1 cellular context compared by ENCODE assay signal in the genomic region with DNA sequence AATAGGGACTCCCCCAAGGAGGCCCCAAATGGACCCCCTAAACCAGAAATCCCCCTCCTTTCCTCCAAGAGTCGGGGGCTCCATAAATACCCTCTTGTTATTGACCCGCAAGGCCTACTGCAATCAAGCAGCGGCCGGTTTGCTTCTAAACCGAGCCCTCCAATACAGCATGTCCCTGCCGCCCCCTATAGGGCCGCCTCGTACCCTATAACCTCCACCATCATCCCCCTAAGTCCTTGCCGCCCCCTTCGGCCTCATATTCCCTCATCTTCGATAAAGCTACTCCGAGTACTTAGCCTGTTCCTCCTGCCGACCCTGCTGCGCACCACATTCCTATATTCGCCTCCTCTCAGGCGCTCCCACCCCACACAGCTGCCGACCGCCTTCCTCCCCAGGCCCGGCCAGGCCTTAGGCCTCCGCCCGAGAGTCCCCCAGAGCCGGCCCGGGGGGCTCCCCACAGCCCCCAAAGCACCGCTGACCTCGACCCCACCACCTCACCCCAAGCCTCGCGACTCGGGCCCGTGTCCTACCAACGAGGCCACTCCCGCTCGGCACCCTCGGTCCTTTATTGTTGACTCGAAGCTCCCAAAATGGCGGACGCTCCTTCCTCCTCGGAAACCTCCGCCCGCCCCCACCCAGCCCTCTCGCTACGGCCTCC.
TF ChIP-seq lines count a peak whose summit lies in the region.

No MANE protein-coding gene starts in this region.

TF ChIP-seq in HepG2, 621 proteins besides CTCF, POLR2A, EP300 and RAD21 (continued from another document and continues in another):
- TF ChIP-seq, protein P1, sequence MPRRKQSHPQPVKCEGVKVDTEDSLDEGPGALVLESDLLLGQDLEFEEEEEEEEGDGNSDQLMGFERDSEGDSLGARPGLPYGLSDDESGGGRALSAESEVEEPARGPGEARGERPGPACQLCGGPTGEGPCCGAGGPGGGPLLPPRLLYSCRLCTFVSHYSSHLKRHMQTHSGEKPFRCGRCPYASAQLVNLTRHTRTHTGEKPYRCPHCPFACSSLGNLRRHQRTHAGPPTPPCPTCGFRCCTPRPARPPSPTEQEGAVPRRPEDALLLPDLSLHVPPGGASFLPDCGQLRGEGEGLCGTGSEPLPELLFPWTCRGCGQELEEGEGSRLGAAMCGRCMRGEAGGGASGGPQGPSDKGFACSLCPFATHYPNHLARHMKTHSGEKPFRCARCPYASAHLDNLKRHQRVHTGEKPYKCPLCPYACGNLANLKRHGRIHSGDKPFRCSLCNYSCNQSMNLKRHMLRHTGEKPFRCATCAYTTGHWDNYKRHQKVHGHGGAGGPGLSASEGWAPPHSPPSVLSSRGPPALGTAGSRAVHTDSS (CRISPR knock-in tag; conservative IDR thresholded peaks at IDR 0.05): no peak
- TF ChIP-seq ZFP36L1 (CRISPR knock-in tag; IDR thresholded peaks at IDR 0.05): no peak
- no peak for TF ChIP-seq ZNF296 (CRISPR knock-in tag; conservative IDR thresholded peaks at IDR 0.05)
- TF ChIP-seq ZNF616 (CRISPR knock-in tag; IDR thresholded peaks at IDR 0.05; ENCODE audit: low read depth): no peak; the same call in 1 of the 2 replicates
- no peak for TF ChIP-seq ZC3H13 (CRISPR knock-in tag; IDR thresholded peaks at IDR 0.05)
- peak; percentile 58; the same call in 1 of the 2 replicates for TF ChIP-seq ZNF83 (CRISPR knock-in tag; IDR thresholded peaks at IDR 0.05; ENCODE audit: borderline replicate concordance)
- no peak for TF ChIP-seq TAF1 (CRISPR knock-in tag; IDR thresholded peaks at IDR 0.05)
- TF ChIP-seq BRCA1 (CRISPR knock-in tag; IDR thresholded peaks at IDR 0.05): no peak
- no peak for TF ChIP-seq ZFP62 (CRISPR knock-in tag; IDR thresholded peaks at IDR 0.05)
- no peak for TF ChIP-seq ZNF660 (CRISPR knock-in tag; IDR thresholded peaks at IDR 0.05; ENCODE audit: borderline replicate concordance, low read depth)
- 0 out of 2 replicates have a peak, but pooled peaks have one; percentile 9 for TF ChIP-seq ZNF343 (CRISPR knock-in tag; IDR thresholded peaks at IDR 0.05)
- TF ChIP-seq ASH2L (IDR thresholded peaks at IDR 0.05; ENCODE audit: insufficient read length, low read depth, low read length): peak; percentile 49
- TF ChIP-seq ZNF891 (CRISPR knock-in tag; IDR thresholded peaks at IDR 0.05): no peak; the same call in 1 of the 2 replicates
- 0 out of 2 replicates have a peak, but pooled peaks have one; percentile 3 for TF ChIP-seq ZNF468 (CRISPR knock-in tag; IDR thresholded peaks at IDR 0.05)
- no peak for TF ChIP-seq ZFP82 (CRISPR knock-in tag; IDR thresholded peaks at IDR 0.05; ENCODE audit: borderline replicate concordance)
- TF ChIP-seq, protein P2, sequence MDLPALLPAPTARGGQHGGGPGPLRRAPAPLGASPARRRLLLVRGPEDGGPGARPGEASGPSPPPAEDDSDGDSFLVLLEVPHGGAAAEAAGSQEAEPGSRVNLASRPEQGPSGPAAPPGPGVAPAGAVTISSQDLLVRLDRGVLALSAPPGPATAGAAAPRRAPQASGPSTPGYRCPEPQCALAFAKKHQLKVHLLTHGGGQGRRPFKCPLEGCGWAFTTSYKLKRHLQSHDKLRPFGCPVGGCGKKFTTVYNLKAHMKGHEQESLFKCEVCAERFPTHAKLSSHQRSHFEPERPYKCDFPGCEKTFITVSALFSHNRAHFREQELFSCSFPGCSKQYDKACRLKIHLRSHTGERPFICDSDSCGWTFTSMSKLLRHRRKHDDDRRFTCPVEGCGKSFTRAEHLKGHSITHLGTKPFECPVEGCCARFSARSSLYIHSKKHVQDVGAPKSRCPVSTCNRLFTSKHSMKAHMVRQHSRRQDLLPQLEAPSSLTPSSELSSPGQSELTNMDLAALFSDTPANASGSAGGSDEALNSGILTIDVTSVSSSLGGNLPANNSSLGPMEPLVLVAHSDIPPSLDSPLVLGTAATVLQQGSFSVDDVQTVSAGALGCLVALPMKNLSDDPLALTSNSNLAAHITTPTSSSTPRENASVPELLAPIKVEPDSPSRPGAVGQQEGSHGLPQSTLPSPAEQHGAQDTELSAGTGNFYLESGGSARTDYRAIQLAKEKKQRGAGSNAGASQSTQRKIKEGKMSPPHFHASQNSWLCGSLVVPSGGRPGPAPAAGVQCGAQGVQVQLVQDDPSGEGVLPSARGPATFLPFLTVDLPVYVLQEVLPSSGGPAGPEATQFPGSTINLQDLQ (CRISPR knock-in tag; IDR thresholded peaks at IDR 0.05): 0 out of 2 replicates have a peak, but pooled peaks have one; percentile 35
- no peak for TF ChIP-seq MED1 (CRISPR knock-in tag; IDR thresholded peaks at IDR 0.05)
- TF ChIP-seq, protein P3, sequence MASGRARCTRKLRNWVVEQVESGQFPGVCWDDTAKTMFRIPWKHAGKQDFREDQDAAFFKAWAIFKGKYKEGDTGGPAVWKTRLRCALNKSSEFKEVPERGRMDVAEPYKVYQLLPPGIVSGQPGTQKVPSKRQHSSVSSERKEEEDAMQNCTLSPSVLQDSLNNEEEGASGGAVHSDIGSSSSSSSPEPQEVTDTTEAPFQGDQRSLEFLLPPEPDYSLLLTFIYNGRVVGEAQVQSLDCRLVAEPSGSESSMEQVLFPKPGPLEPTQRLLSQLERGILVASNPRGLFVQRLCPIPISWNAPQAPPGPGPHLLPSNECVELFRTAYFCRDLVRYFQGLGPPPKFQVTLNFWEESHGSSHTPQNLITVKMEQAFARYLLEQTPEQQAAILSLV (CRISPR knock-in tag; IDR thresholded peaks at IDR 0.05; ENCODE audit: borderline replicate concordance): 0 out of 2 replicates have a peak, but pooled peaks have one; percentile 12
- 0 out of 2 replicates have a peak, but pooled peaks have one; percentile 5 for TF ChIP-seq ZNF501 (CRISPR knock-in tag; IDR thresholded peaks at IDR 0.05)
- no peak for TF ChIP-seq CHD4 (IDR thresholded peaks at IDR 0.05; ENCODE audit: borderline replicate concordance, low read length)
- TF ChIP-seq TCF7L2 (IDR thresholded peaks at IDR 0.05; ENCODE audit: low read depth, low read length): no peak
- no peak for TF ChIP-seq ZNF572 (CRISPR knock-in tag; IDR thresholded peaks at IDR 0.05)
- 0 out of 2 replicates have a peak, but pooled peaks have one; percentile 18 for TF ChIP-seq ZMAT3 (CRISPR knock-in tag; conservative IDR thresholded peaks at IDR 0.05)
- 0 out of 2 replicates have a peak, but pooled peaks have one; percentile 14 for TF ChIP-seq KMT2B (CRISPR knock-in tag; IDR thresholded peaks at IDR 0.05)
- TF ChIP-seq ZBTB49 (CRISPR knock-in tag; IDR thresholded peaks at IDR 0.05; ENCODE audit: borderline replicate concordance): no peak
- TF ChIP-seq XRCC5 (optimal IDR thresholded peaks at IDR 0.05; ENCODE audit: low read length): peak; percentile 63
- TF ChIP-seq ZNF12 (CRISPR knock-in tag; IDR thresholded peaks at IDR 0.05): no peak
- TF ChIP-seq FOXA3 (CRISPR knock-in tag; IDR thresholded peaks at IDR 0.05): peak; percentile 26; the same call in 1 of the 2 replicates
- TF ChIP-seq DNMT1 (CRISPR knock-in tag; IDR thresholded peaks at IDR 0.05): no peak
- peak; percentile 17 for TF ChIP-seq ZNF407 (CRISPR knock-in tag; IDR thresholded peaks at IDR 0.05; ENCODE audit: not compliant biosample characterization)
- TF ChIP-seq RXRB (CRISPR knock-in tag; IDR thresholded peaks at IDR 0.05; ENCODE audit: borderline replicate concordance): no peak
- no peak for TF ChIP-seq ATF4 (CRISPR knock-in tag; IDR thresholded peaks at IDR 0.05)
- TF ChIP-seq ZNF451 (CRISPR knock-in tag; IDR thresholded peaks at IDR 0.05): no peak
- TF ChIP-seq ARNT2 (CRISPR knock-in tag; IDR thresholded peaks at IDR 0.05; ENCODE audit: low read depth): no peak
- TF ChIP-seq ZNF432 (CRISPR knock-in tag; IDR thresholded peaks at IDR 0.05; ENCODE audit: borderline replicate concordance): no peak
